8 cellular contexts compared by ENCODE assay signal in genomic region chr4:2843023-2843908, GRCh38. TPM values are rescaled to one million over a fixed set of nuclear protein-coding genes. Genes with fewer than 3 reads are reported as not detected.
DNase-seq lines count a peak whose midpoint lies in the region; ATAC-seq, FAIRE-seq and TF ChIP-seq lines count a peak whose summit lies in the region.

Gene ADD1 (plus strand): TSS chr4:2843844. CDS start chr4:2875916, 32,072 bp downstream.

- no peak for TF ChIP-seq CTCF in right atrium auricular region (IDR thresholded peaks at IDR 0.05)

- FAIRE-seq in GM12892 (lab: Jason Lieb, UNC) (peak; percentile 98), urothelium cell line (lab: Jason Lieb, UNC) (peak; percentile 88)

- peaks cover 0 to 39% of the 10 kb centered on the region in 2 donors for H3K4me1 ChIP-seq in right atrium auricular region

- peak within 1 kb of the TSS; percentile 87 to 96 for H3K4me3 ChIP-seq in right atrium auricular region

- H3K9me3 ChIP-seq in right atrium auricular region: no peaks in the 10 kb centered on the region

- peak; percentile 80 for TF ChIP-seq POLR2A in GM12892 (IDR thresholded peaks at IDR 0.05; ENCODE audit: low read depth, low read length)

- H3K27ac ChIP-seq in angular gyrus (ENCODE audit: low read depth, low read length) (peak within 1 kb of the TSS; percentile 70), right atrium auricular region (peak within 1 kb of the TSS; percentile 91 to 93)

- peak; percentile 98 for DNase-seq in GM12892 (ENCODE audit: insufficient read length)
- peak; percentile 64 for DNase-seq in NCI-H1105 (lab: John Stamatoyannopoulos, UW)
- peak; percentile 87 to 94 (median 91) for DNase-seq in T-helper 2 cell
- DNase-seq in right atrium auricular region (ENCODE audit: low spot score): peak; percentile 95
- peak; percentile 75 for DNase-seq in pulmonary artery endothelial cell (ENCODE audit: low read depth, low spot score)
- peak; percentile 98 for DNase-seq in urothelium cell line (ENCODE audit: low spot score)

- H3K36me3 ChIP-seq in right atrium auricular region: no peaks in the 10 kb centered on the region

- ATAC-seq in HG02623 (IDR thresholded peaks at IDR 0.05; ENCODE audit: unreplicated experiment): peak; percentile 86

- H3K27me3 ChIP-seq in right atrium auricular region: no peaks in the 10 kb centered on the region

RNA-seq across cellular contexts. Expression of gene ADD1, which starts in this region (rescaled TPM):
- polyA plus RNA-seq in GM12892 (2012; ENCODE audit: missing spikeins): 77.1 TPM
- total RNA-seq in right atrium auricular region: 100 to 1,000 TPM; 171 to 196 TPM
- total RNA-seq in pulmonary artery endothelial cell: 161 and 205 TPM in 2 replicates

Comparison
In these comparisons a context has a peak if more than half of its experiments do, and no peak if none do; other contexts are left out.
1. Peak in every context shown above with its lines: DNase-seq, ATAC-seq, H3K4me3 ChIP-seq and H3K27ac ChIP-seq.